In genomic region chr6:116206231-116206903, GRCh38 we compare ENCODE assay signal across 18 cellular contexts. TPM values are rescaled to one million over a fixed set of nuclear protein-coding genes. Genes with fewer than 3 reads are reported as not detected.
DNase-seq lines count a peak whose midpoint lies in the region; ATAC-seq and TF ChIP-seq lines count a peak whose summit lies in the region.
"Had no signal": no experiment of that assay in that cellular context is flagged by ENCODE, and none has a peak within 500 bp of the region (broad histone marks: within the 10 kb centered on the region; RNA-seq: fewer than 3 reads in every experiment).

No MANE protein-coding gene starts in this region.

- H3K79me2 ChIP-seq in MM.1S (ENCODE audit: low read length): no peaks in the 10 kb centered on the region

- H3K9me3 ChIP-seq in MM.1S (replicated peaks; ENCODE audit: insufficient read depth, low read length) (no peaks in the 10 kb centered on the region), SK-N-MC (ENCODE audit: low read depth, low read length) (no peaks in the 10 kb centered on the region)
- H3K9me3 ChIP-seq: heart right ventricle, right lobe of liver had no signal

- H3K27me3 ChIP-seq in MM.1S (replicated peaks; ENCODE audit: insufficient read depth, low read length) (no peaks in the 10 kb centered on the region), foreskin keratinocyte (no peaks in the 10 kb centered on the region)
- H3K27me3 ChIP-seq: heart right ventricle, right lobe of liver had no signal

- peaks cover 41% of the 10 kb centered on the region for H3K4me1 ChIP-seq in MM.1S (ENCODE audit: low read length)
- H3K4me1 ChIP-seq in foreskin keratinocyte: peaks cover 26% of the 10 kb centered on the region
- H3K4me1 ChIP-seq: right lobe of liver had no signal

- H3K27ac ChIP-seq in MM.1S (ENCODE audit: low read length) (no peak overlapping the region), SK-N-MC (peak overlapping the region; percentile 56; the same call in 1 of the 2 replicates), foreskin keratinocyte (no peak overlapping the region)
- H3K27ac ChIP-seq: heart right ventricle, right lobe of liver had no signal

- ATAC-seq in foreskin keratinocyte: peak; percentile 35
- ATAC-seq: esophagus mucosa, heart right ventricle, right lobe of liver had no signal

- no peak overlapping the region for H2AFZ ChIP-seq in MM.1S (ENCODE audit: low read length)

- peaks cover 22% of the 10 kb centered on the region for H3F3A ChIP-seq in MM.1S (ENCODE audit: insufficient read depth, low read length)

- H3K36me3 ChIP-seq in MM.1S (replicated peaks; ENCODE audit: insufficient read depth, low read length) (no peaks in the 10 kb centered on the region), SK-N-MC (ENCODE audit: insufficient read depth, low read length) (no peaks in the 10 kb centered on the region)
- H3K36me3 ChIP-seq: heart right ventricle, right lobe of liver had no signal

- H3K4me3 ChIP-seq in MM.1S (ENCODE audit: low read length) (no peak overlapping the region), SK-N-MC (no peak overlapping the region)
- H3K4me3 ChIP-seq: heart right ventricle, right lobe of liver had no signal

- no peaks in the 10 kb centered on the region for H3K9me2 ChIP-seq in MM.1S (replicated peaks; ENCODE audit: insufficient read depth, low read length)

- peak; percentile 59 for DNase-seq in EH (ENCODE audit: low read depth)
- DNase-seq in MM.1S: no peak
- DNase-seq in SK-N-MC (ENCODE audit: low read depth, low spot score): no peak
- DNase-seq in foreskin keratinocyte: peak; percentile 60 to 71
- no peak for DNase-seq in NCI-H2107 (lab: John Stamatoyannopoulos, UW)
- no peak for DNase-seq in UCSD-AML1 (lab: John Stamatoyannopoulos, UW; ENCODE audit: unreplicated experiment)
- no peak for DNase-seq in middle frontal gyrus (ENCODE audit: extremely low spot score, low spot score)
- no peak for DNase-seq in stimulated activated CD4-positive, alpha-beta T cell treated with anti-CD3 and anti-CD28 coated beads, Interleukin-2, amount 100 ng/mL, for 48 hours
- DNase-seq: activated CD4-positive, alpha-beta T cell treated with anti-CD3 and anti-CD28 coated beads for 48 hours; activated CD8-positive, alpha-beta memory T cell treated with anti-CD3 and anti-CD28 coated beads, Interleukin-2, amount 50 U/mL, for 48 hours; activated naive CD4-positive, alpha-beta T cell treated with anti-CD3 and anti-CD28 coated beads, Interleukin-2, amount 10 ng/mL, durations not matched to agents 7 days and 5 days; heart right ventricle; kidney glomerular epithelial cell; NCI-H1930; NCI-H526 treated with DMSO at 0.1 percent for 48 hours; right lobe of liver; stimulated activated CD4-positive, alpha-beta T cell treated with anti-CD3 and anti-CD28 coated beads, Interleukin-2, amount 100 ng/mL, for 24 hours had no signal

- no peak for TF ChIP-seq CTCF in MM.1S (IDR thresholded peaks at IDR 0.05; ENCODE audit: low read length)
- no peak for TF ChIP-seq CTCF in foreskin keratinocyte (conservative IDR thresholded peaks at IDR 0.05)

- no peak overlapping the region for H3K9ac ChIP-seq in MM.1S (ENCODE audit: low read length)
- no peak overlapping the region for H3K9ac ChIP-seq in SK-N-MC (ENCODE audit: insufficient read length)

- peak overlapping the region; percentile 64; the same call in 1 of the 2 replicates for H3K4me2 ChIP-seq in MM.1S (ENCODE audit: low read depth, low read length)

- H4K20me1 ChIP-seq in MM.1S (ENCODE audit: insufficient read depth, low read length): no peaks in the 10 kb centered on the region

RNA-seq across cellular contexts. Expression of gene TSPYL4, which starts 47.5 kb away (rescaled TPM):
- total RNA-seq in foreskin keratinocyte: 4.9 and 6.7 TPM in 2 replicates
- polyA plus RNA-seq in foreskin keratinocyte: 2.5 and 2.9 TPM in 2 replicates

Comparison
In these comparisons a context has a peak if more than half of its experiments do, and no peak if none do; other contexts are left out.
1. DNase-seq: peak in EH (single experiment) and foreskin keratinocyte (2 of 2); none in MM.1S (single experiment), SK-N-MC (single experiment), NCI-H2107 (single experiment), UCSD-AML1 (single experiment), middle frontal gyrus (single experiment) and stimulated activated CD4-positive, alpha-beta T cell treated with anti-CD3 and anti-CD28 coated beads, Interleukin-2, amount 100 ng/mL, for 48 hours (0 of 2).